Comparison of ENCODE assay signal across 17 cellular contexts in genomic region chr4:155592568-155593343, GRCh38.
A peak's percentile ranks its signal among the peaks of the same experiment; 100 is the strongest.
DNase-seq lines count a peak whose midpoint lies in the region; ATAC-seq lines count a peak whose summit lies in the region.
"Had no signal": no experiment of that assay in that cellular context is flagged by ENCODE, and none has a peak within 500 bp of the region (broad histone marks: within the 10 kb centered on the region; RNA-seq: fewer than 3 reads in every experiment).

No MANE protein-coding gene starts in this region.

- H3K27me3 ChIP-seq in adipocyte (replicated peaks; ENCODE audit: control insufficient read depth, insufficient read depth, low read length): no peaks in the 10 kb centered on the region

- H3K4me3 Mint-ChIP-seq in activated T-helper 2 cell treated with anti-CD3 and anti-CD28 coated beads, Interferon-gamma antibody, Interleukin-2, Interleukin-4, amounts not matched to agents 10 μg/mL and 5 μg/mL and 100 μg/mL, durations not matched to agents 14 hours and 24 hours and 36 hours (ENCODE audit: low read depth): no peak overlapping the region
- H3K4me3 Mint-ChIP-seq: activated CD4-positive, alpha-beta memory T cell treated with anti-CD3 and anti-CD28 coated beads for 36 hours; CD4-positive, alpha-beta T cell had no signal

- no peak overlapping the region for H3K9ac ChIP-seq in adipocyte (ENCODE audit: low read length)

- ATAC-seq in sciatic nerve: peak; percentile 89
- ATAC-seq: left colon had no signal

- H3K9me3 Mint-ChIP-seq in activated T-helper 2 cell treated with anti-CD3 and anti-CD28 coated beads, Interferon-gamma antibody, Interleukin-2, Interleukin-4, amounts not matched to agents 10 μg/mL and 5 μg/mL and 100 μg/mL, durations not matched to agents 14 hours and 24 hours and 36 hours: no peaks in the 10 kb centered on the region
- H3K9me3 Mint-ChIP-seq: activated CD4-positive, alpha-beta memory T cell treated with anti-CD3 and anti-CD28 coated beads for 36 hours; CD4-positive, alpha-beta T cell had no signal

- DNase-seq in EH (ENCODE audit: low read depth): peak; percentile 70
- peak; percentile 92 for DNase-seq in adipocyte (ENCODE audit: low read depth)
- peak; percentile 39 for DNase-seq in glomerular visceral epithelial cell (ENCODE audit: extremely low spot score)
- DNase-seq in sciatic nerve (ENCODE audit: low spot score): no peak
- DNase-seq in G401 (ENCODE audit: low spot score): no peak
- DNase-seq in activated T-helper 2 cell treated with anti-CD3 and anti-CD28 coated beads, Interferon-gamma antibody, Interleukin-2, Interleukin-4, amounts not matched to agents 10 μg/mL and 5 μg/mL and 100 μg/mL, durations not matched to agents 14 hours and 24 hours and 36 hours (ENCODE audit: low spot score): no peak
- DNase-seq in stimulated activated CD4-positive, alpha-beta T cell treated with anti-CD3 and anti-CD28 coated beads, Interleukin-15, amount 100 ng/mL, for 24 hours: no peak
- DNase-seq: activated CD4-positive, alpha-beta memory T cell treated with anti-CD3 and anti-CD28 coated beads for 36 hours; activated T-cell treated with anti-CD3 and anti-CD28 coated beads, Interleukin-2, amount 50 U/mL, for 48 hours; CD4-positive, alpha-beta T cell; EL; GOT3; hypothalamus; left colon; NCI-H2081; psoas muscle; substantia nigra had no signal

- H3K4me1 Mint-ChIP-seq in activated T-helper 2 cell treated with anti-CD3 and anti-CD28 coated beads, Interferon-gamma antibody, Interleukin-2, Interleukin-4, amounts not matched to agents 10 μg/mL and 5 μg/mL and 100 μg/mL, durations not matched to agents 14 hours and 24 hours and 36 hours (ENCODE audit: low read depth): no peaks in the 10 kb centered on the region

- H3K27me3 Mint-ChIP-seq in activated T-helper 2 cell treated with anti-CD3 and anti-CD28 coated beads, Interferon-gamma antibody, Interleukin-2, Interleukin-4, amounts not matched to agents 10 μg/mL and 5 μg/mL and 100 μg/mL, durations not matched to agents 14 hours and 24 hours and 36 hours (ENCODE audit: low read depth): peaks cover 30% of the 10 kb centered on the region
- H3K27me3 Mint-ChIP-seq: CD4-positive, alpha-beta T cell had no signal

- peaks cover 22% of the 10 kb centered on the region for H3K4me1 ChIP-seq in adipocyte (ENCODE audit: control insufficient read depth, insufficient read depth, low read length)
- H3K4me1 ChIP-seq: psoas muscle had no signal

- H3K36me3 ChIP-seq in adipocyte (ENCODE audit: control insufficient read depth, insufficient read depth, low read length, severe bottlenecking): no peaks in the 10 kb centered on the region

- H3K27ac Mint-ChIP-seq in activated T-helper 2 cell treated with anti-CD3 and anti-CD28 coated beads, Interferon-gamma antibody, Interleukin-2, Interleukin-4, amounts not matched to agents 10 μg/mL and 5 μg/mL and 100 μg/mL, durations not matched to agents 14 hours and 24 hours and 36 hours: no peak overlapping the region
- H3K27ac Mint-ChIP-seq: activated CD4-positive, alpha-beta memory T cell treated with anti-CD3 and anti-CD28 coated beads for 36 hours; CD4-positive, alpha-beta T cell had no signal

- intact Hi-C loops in sciatic nerve (cut with DNase I): no loop called here
- intact Hi-C loops in activated T-helper 2 cell treated with anti-CD3 and anti-CD28 coated beads, Interferon-gamma antibody, Interleukin-2, Interleukin-4, amounts not matched to agents 10 μg/mL and 5 μg/mL and 100 μg/mL, durations not matched to agents 14 hours and 24 hours and 36 hours (cut with micrococcal nuclease): no loop called here

- no peaks in the 10 kb centered on the region for H3K9me3 ChIP-seq in adipocyte (ENCODE audit: control insufficient read depth, low read length)
- H3K9me3 ChIP-seq: psoas muscle had no signal

- in situ Hi-C loops in G401 (cut with HindIII; ENCODE audit: low sequenced_read_pairs): no loop called here

- no peak overlapping the region for H3K4me3 ChIP-seq in adipocyte (ENCODE audit: low read length)
- H3K4me3 ChIP-seq: psoas muscle had no signal

- H3K36me3 Mint-ChIP-seq in activated T-helper 2 cell treated with anti-CD3 and anti-CD28 coated beads, Interferon-gamma antibody, Interleukin-2, Interleukin-4, amounts not matched to agents 10 μg/mL and 5 μg/mL and 100 μg/mL, durations not matched to agents 14 hours and 24 hours and 36 hours (ENCODE audit: low read depth): no peaks in the 10 kb centered on the region
- H3K36me3 Mint-ChIP-seq: activated CD4-positive, alpha-beta memory T cell treated with anti-CD3 and anti-CD28 coated beads for 36 hours had no signal

Comparison
In these comparisons a context has a peak if more than half of its experiments do, and no peak if none do; other contexts are left out.
1. DNase-seq: peak in EH (single experiment), adipocyte (single experiment) and glomerular visceral epithelial cell (single experiment); none in sciatic nerve (single experiment), G401 (single experiment), activated T-helper 2 cell treated with anti-CD3 and anti-CD28 coated beads, Interferon-gamma antibody, Interleukin-2, Interleukin-4, amounts not matched to agents 10 μg/mL and 5 μg/mL and 100 μg/mL, durations not matched to agents 14 hours and 24 hours and 36 hours (single experiment) and stimulated activated CD4-positive, alpha-beta T cell treated with anti-CD3 and anti-CD28 coated beads, Interleukin-15, amount 100 ng/mL, for 24 hours (single experiment).